19 cellular contexts compared by ENCODE assay signal in the genomic region with DNA sequence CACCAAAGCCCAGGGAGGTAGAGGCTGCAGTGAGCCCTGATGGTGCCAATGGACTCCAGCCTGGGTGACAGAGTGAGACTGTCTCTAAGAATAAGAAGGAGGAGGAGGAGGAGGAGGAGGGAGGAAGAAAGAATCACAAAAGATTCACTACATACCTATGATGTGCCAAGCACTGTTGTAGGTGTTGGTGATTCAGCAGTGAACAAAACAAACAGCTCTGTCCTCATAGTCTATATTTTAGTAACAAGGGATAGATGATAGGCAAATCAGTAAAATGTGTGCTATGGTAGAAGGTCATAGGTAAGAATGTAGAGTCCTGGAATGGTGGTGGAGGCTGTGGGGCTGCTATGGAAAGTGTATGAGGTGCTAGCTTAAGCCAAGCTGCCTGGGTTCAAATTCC. TPM values are rescaled to one million over a fixed set of nuclear protein-coding genes. Genes with fewer than 3 reads are reported as not detected.
A peak's percentile ranks its signal among the peaks of the same experiment; 100 is the strongest.
DNase-seq lines count a peak whose midpoint lies in the region; ATAC-seq, FAIRE-seq and TF ChIP-seq lines count a peak whose summit lies in the region.
"Had no signal": no experiment of that assay in that cellular context is flagged by ENCODE, and none has a peak within 500 bp of the region (broad histone marks: within the 10 kb centered on the region; RNA-seq: fewer than 3 reads in every experiment).

No MANE protein-coding gene starts in this region.

- no peak for DNase-seq in activated CD4-positive, CD25-positive, alpha-beta regulatory T cell (lab: John Stamatoyannopoulos, UW)
- DNase-seq in activated naive CD4-positive, alpha-beta T cell treated with anti-CD3 and anti-CD28 coated beads, Interleukin-2, amount 50 U/mL, for 72 hours (ENCODE audit: low spot score in 2 of 2), result no peak
- DNase-seq in activated naive CD4-positive, alpha-beta T cell treated with anti-CD3 and anti-CD28 coated beads for 36 hours, result no peak
- DNase-seq in bronchial epithelial cell (ENCODE audit: low read depth), result peak; percentile 16
- no peak for DNase-seq in stimulated activated naive B cell treated with anti-CD40 and anti-IgM and Interleukin-4, amounts not matched to agents 10 μg/mL and 1 μg/mL and 100 μg/mL, for 72 hours
- no peak for DNase-seq in NOMO-1 treated with dmso at 0.1 percent for 144 hours (lab: John Stamatoyannopoulos, UW; ENCODE audit: unreplicated experiment)
- DNase-seq in NCI-H2171 (lab: John Stamatoyannopoulos, UW), result no peak
- DNase-seq: Calu3; CD8-positive, alpha-beta T cell; DMS79 treated with DMSO at 0.1 percent for 48 hours; GOT3; H7; HFFc6 had no signal

- no peaks in the 10 kb centered on the region for H3K36me3 ChIP-seq in bronchial epithelial cell (ENCODE audit: control insufficient read depth, insufficient read depth, low read length)
- H3K36me3 ChIP-seq: BLaER1 had no signal

- CTCF ChIA-PET in activated naive CD4-positive, alpha-beta T cell treated with anti-CD3 and anti-CD28 coated beads for 36 hours (lab: Charles Lee), result interaction anchor here (1.1 to 1.2 kb wide), 2 partner anchors 15 to 59 kb away, joined by 3 read pairs; no protein-coding TSS in a partner anchor

- H3K9me3 Mint-ChIP-seq in activated naive CD4-positive, alpha-beta T cell treated with anti-CD3 and anti-CD28 coated beads, Interleukin-2, amount 50 U/mL, for 72 hours, result no peaks in the 10 kb centered on the region
- no peaks in the 10 kb centered on the region for H3K9me3 Mint-ChIP-seq in activated naive CD4-positive, alpha-beta T cell treated with anti-CD3 and anti-CD28 coated beads for 36 hours
- no peaks in the 10 kb centered on the region for H3K9me3 Mint-ChIP-seq in stimulated activated naive B cell treated with anti-CD40 and anti-IgM and Interleukin-4, amounts not matched to agents 10 μg/mL and 1 μg/mL and 100 μg/mL, for 72 hours
- H3K9me3 Mint-ChIP-seq: CD8-positive, alpha-beta T cell; HFFc6 had no signal

- intact Hi-C loops in activated naive CD4-positive, alpha-beta T cell treated with anti-CD3 and anti-CD28 coated beads for 36 hours (cut with micrococcal nuclease), result no loop called here

- peaks cover 2% of the 10 kb centered on the region for H3K4me1 Mint-ChIP-seq in activated naive CD4-positive, alpha-beta T cell treated with anti-CD3 and anti-CD28 coated beads for 36 hours (ENCODE audit: low read depth)
- peaks cover 0 to 10% of the 10 kb centered on the region in 2 donors for H3K4me1 Mint-ChIP-seq in stimulated activated naive B cell treated with anti-CD40 and anti-IgM and Interleukin-4, amounts not matched to agents 10 μg/mL and 1 μg/mL and 100 μg/mL, for 72 hours

- no peak for TF ChIP-seq CTCF in bronchial epithelial cell (IDR thresholded peaks at IDR 0.05; ENCODE audit: insufficient read depth, low read length, severe bottlenecking)

- H3K27me3 Mint-ChIP-seq in activated naive CD4-positive, alpha-beta T cell treated with anti-CD3 and anti-CD28 coated beads for 36 hours (ENCODE audit: low read depth), result no peaks in the 10 kb centered on the region
- peaks cover 0 to 3% of the 10 kb centered on the region in 2 donors for H3K27me3 Mint-ChIP-seq in stimulated activated naive B cell treated with anti-CD40 and anti-IgM and Interleukin-4, amounts not matched to agents 10 μg/mL and 1 μg/mL and 100 μg/mL, for 72 hours

- H3K27ac Mint-ChIP-seq in activated naive CD4-positive, alpha-beta T cell treated with anti-CD3 and anti-CD28 coated beads, Interleukin-2, amount 50 U/mL, for 72 hours, result no peak overlapping the region
- H3K27ac Mint-ChIP-seq in activated naive CD4-positive, alpha-beta T cell treated with anti-CD3 and anti-CD28 coated beads for 36 hours, result no peak overlapping the region
- H3K27ac Mint-ChIP-seq in stimulated activated naive B cell treated with anti-CD40 and anti-IgM and Interleukin-4, amounts not matched to agents 10 μg/mL and 1 μg/mL and 100 μg/mL, for 72 hours, result peak overlapping the region; percentile 63
- H3K27ac Mint-ChIP-seq: CD8-positive, alpha-beta T cell; HFFc6 had no signal

- H3K4me3 Mint-ChIP-seq in activated naive CD4-positive, alpha-beta T cell treated with anti-CD3 and anti-CD28 coated beads for 36 hours, result no peak overlapping the region
- no peak overlapping the region for H3K4me3 Mint-ChIP-seq in stimulated activated naive B cell treated with anti-CD40 and anti-IgM and Interleukin-4, amounts not matched to agents 10 μg/mL and 1 μg/mL and 100 μg/mL, for 72 hours
- H3K4me3 Mint-ChIP-seq: CD14-positive monocyte; CD8-positive, alpha-beta T cell; HFFc6 had no signal

- no peaks in the 10 kb centered on the region for H3K27me3 ChIP-seq in bronchial epithelial cell (ENCODE audit: control insufficient read depth, insufficient read depth, low read length)
- H3K27me3 ChIP-seq: BLaER1 had no signal

- FAIRE-seq in bronchial epithelial cell (lab: Jason Lieb, UNC), result no peak
- FAIRE-seq: A549, HepG2 had no signal

- peak; percentile 24 to 32 for ATAC-seq in activated CD4-positive, CD25-positive, alpha-beta regulatory T cell treated with anti-CD3 and anti-CD28 coated beads, Interleukin-2, amount 50 U/mL, for 24 hours
- peak; percentile 29 to 85 for ATAC-seq in activated naive CD4-positive, alpha-beta T cell treated with anti-CD3 and anti-CD28 coated beads, Interleukin-2, amount 50 U/mL, for 72 hours
- no peak for ATAC-seq in stimulated activated naive B cell treated with anti-CD40 and anti-IgM and Interleukin-4, amounts not matched to agents 10 μg/mL and 1 μg/mL and 100 μg/mL, for 72 hours (replicated peaks)
- ATAC-seq: A549; CD8-positive, alpha-beta T cell; HCT116; HepG2 had no signal

- no peaks in the 10 kb centered on the region for H3K36me3 Mint-ChIP-seq in activated naive CD4-positive, alpha-beta T cell treated with anti-CD3 and anti-CD28 coated beads, Interleukin-2, amount 50 U/mL, for 72 hours
- H3K36me3 Mint-ChIP-seq in activated naive CD4-positive, alpha-beta T cell treated with anti-CD3 and anti-CD28 coated beads for 36 hours (ENCODE audit: low read depth), result no peaks in the 10 kb centered on the region
- H3K36me3 Mint-ChIP-seq in stimulated activated naive B cell treated with anti-CD40 and anti-IgM and Interleukin-4, amounts not matched to agents 10 μg/mL and 1 μg/mL and 100 μg/mL, for 72 hours, result no peaks in the 10 kb centered on the region
- H3K36me3 Mint-ChIP-seq: CD14-positive monocyte; CD8-positive, alpha-beta T cell had no signal

- no peak overlapping the region for H3K4me3 ChIP-seq in bronchial epithelial cell (ENCODE audit: low read depth, low read length)
- H3K4me3 ChIP-seq: A549, BLaER1 had no signal

RNA-seq across cellular contexts. Expression of gene ABHD12B, which starts 18.0 kb away (rescaled TPM):
- not detected for total RNA-seq in activated naive CD4-positive, alpha-beta T cell treated with anti-CD3 and anti-CD28 coated beads, Interleukin-2, amount 50 U/mL, for 72 hours
- total RNA-seq in activated naive CD4-positive, alpha-beta T cell treated with anti-CD3 and anti-CD28 coated beads for 36 hours, result not detected
- total RNA-seq in bronchial epithelial cell, result not detected in 2 replicates
- total RNA-seq: Calu3; CD8-positive, alpha-beta T cell; HepG2 had no signal

RNA-seq across cellular contexts. Expression of gene NIN, which starts 22.9 kb away (rescaled TPM):
- 10 to 100 TPM; 29.5 to 61.4 TPM for total RNA-seq in activated naive CD4-positive, alpha-beta T cell treated with anti-CD3 and anti-CD28 coated beads, Interleukin-2, amount 50 U/mL, for 72 hours
- 10 to 100 TPM; 56.9 to 57.9 TPM for total RNA-seq in activated naive CD4-positive, alpha-beta T cell treated with anti-CD3 and anti-CD28 coated beads for 36 hours
- total RNA-seq in bronchial epithelial cell, result 16.8 and 26.8 TPM in 2 replicates

Comparison
In these comparisons a context has a peak if more than half of its experiments do, and no peak if none do; other contexts are left out.
1. ATAC-seq: peak in activated CD4-positive, CD25-positive, alpha-beta regulatory T cell treated with anti-CD3 and anti-CD28 coated beads, Interleukin-2, amount 50 U/mL, for 24 hours (2 of 2) and activated naive CD4-positive, alpha-beta T cell treated with anti-CD3 and anti-CD28 coated beads, Interleukin-2, amount 50 U/mL, for 72 hours (2 of 2); none in stimulated activated naive B cell treated with anti-CD40 and anti-IgM and Interleukin-4, amounts not matched to agents 10 μg/mL and 1 μg/mL and 100 μg/mL, for 72 hours (0 of 2).